In the genomic region with DNA sequence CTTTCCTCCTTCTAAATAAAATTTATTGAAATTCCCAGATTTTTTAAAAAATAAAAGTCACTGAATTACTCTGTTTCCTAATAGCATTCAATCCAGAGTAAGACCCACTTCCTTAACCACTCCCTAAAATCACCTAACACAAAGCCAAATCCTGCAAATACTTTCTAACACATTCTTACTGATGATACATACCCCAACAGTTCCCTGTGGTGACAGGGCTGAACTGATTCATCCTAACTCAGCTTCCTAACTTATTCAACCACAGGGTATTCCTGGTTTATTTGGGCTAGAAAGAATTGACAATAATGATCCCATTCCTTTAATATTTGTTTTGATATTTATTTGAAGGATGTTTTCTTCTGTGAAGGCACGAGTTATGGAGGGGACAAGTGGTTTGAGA, we compare ENCODE assay signal across 13 cellular contexts. TPM values are rescaled to one million over a fixed set of nuclear protein-coding genes. Genes with fewer than 3 reads are reported as not detected.
A peak's percentile ranks its signal among the peaks of the same experiment; 100 is the strongest.
DNase-seq lines count a peak whose midpoint lies in the region; ATAC-seq, FAIRE-seq and TF ChIP-seq lines count a peak whose summit lies in the region.
"Had no signal": no experiment of that assay in that cellular context is flagged by ENCODE, and none has a peak within 500 bp of the region (broad histone marks: within the 10 kb centered on the region; RNA-seq: fewer than 3 reads in every experiment).

No MANE protein-coding gene starts in this region.

- FAIRE-seq in keratinocyte (lab: Jason Lieb, UNC), result no peak

- peak overlapping the region; percentile 76 for H3K9ac ChIP-seq in keratinocyte (ENCODE audit: control insufficient read depth, extremely low read depth, insufficient read depth, low read length)

- 71 to 80% (median 74%) methylated on average over 1 of the region's 1 CpG for WGBS in stomach, 5 donors

- in situ Hi-C loops in astrocyte of the spinal cord (cut with HindIII; ENCODE audit: low sequenced_read_pairs), result no loop called here

- no peak overlapping the region for H2AFZ ChIP-seq in keratinocyte (ENCODE audit: control insufficient read depth, low read length)

- H3K4me3 ChIP-seq in astrocyte of the spinal cord (ENCODE audit: low read depth, low read length) (peak overlapping the region; percentile 63), keratinocyte (ENCODE audit: control insufficient read depth in 2 of 3, extremely low read depth in 1 of 3, insufficient read depth in 2 of 3, low read depth in 1 of 3, low read length in 3 of 3) (peak overlapping the region; percentile 59 to 79 (median 73)), stomach (peak overlapping the region in 3 of 4 donors; percentile 50 to 58 (median 50))
- H3K4me3 ChIP-seq: SK-N-MC had no signal

- dilution Hi-C loops in keratinocyte (cut with MboI; ENCODE audit: extremely low pct_ligation_motif_present, low sequenced_read_pairs), result no loop called here

- H3K4me1 ChIP-seq in keratinocyte (ENCODE audit: control insufficient read depth, extremely low read depth, insufficient read depth, low read length) (peaks cover 5% of the 10 kb centered on the region), stomach (peaks cover 0 to 5% (median 0%) of the 10 kb centered on the region in 4 donors)

- H3K36me3 ChIP-seq in keratinocyte (ENCODE audit: control insufficient read depth in 2 of 2, extremely low read depth in 1 of 2, insufficient read depth in 2 of 2, low read length in 2 of 2), result peaks cover 0 to 9% of the 10 kb centered on the region in 2 experiments
- H3K36me3 ChIP-seq in stomach, result peaks cover 9 to 36% (median 22%) of the 10 kb centered on the region in 4 donors

- TF ChIP-seq EP300 in stomach (IDR thresholded peaks at IDR 0.05), result no peak

- no peak for TF ChIP-seq POLR2A in stomach (IDR thresholded peaks at IDR 0.05)

- TF ChIP-seq CTCF in astrocyte of the spinal cord (IDR thresholded peaks at IDR 0.05; ENCODE audit: low read depth, low read length), result no peak
- no peak for TF ChIP-seq CTCF in keratinocyte (optimal IDR thresholded peaks at IDR 0.05 in 1 of 3, IDR thresholded peaks at IDR 0.05 in 1 of 3, conservative IDR thresholded peaks at IDR 0.05 in 1 of 3; ENCODE audit: extremely low read depth in 1 of 3, insufficient read depth in 2 of 3, low read length in 3 of 3)
- no peak for TF ChIP-seq CTCF in stomach (IDR thresholded peaks at IDR 0.05)

- no peaks in the 10 kb centered on the region for H3K27me3 ChIP-seq in keratinocyte (ENCODE audit: control insufficient read depth, extremely low read depth, insufficient read depth, low read length)
- no peaks in the 10 kb centered on the region for H3K27me3 ChIP-seq in stomach

- ATAC-seq in HG02610 (IDR thresholded peaks at IDR 0.05; ENCODE audit: unreplicated experiment) (no peak), GM19397 (IDR thresholded peaks at IDR 0.05; ENCODE audit: unreplicated experiment) (no peak)

- DNase-seq in HS-5 (ENCODE audit: low read depth) (peak; percentile 6), astrocyte of the spinal cord (ENCODE audit: low read depth, low spot score) (peak; percentile 15), keratinocyte (ENCODE audit: low read depth, low spot score) (peak; percentile 25), stomach (no peak), SIG-M5 treated with dmso at 0.1 percent for 504 hours (lab: John Stamatoyannopoulos, UW; ENCODE audit: unreplicated experiment) (no peak)
- no peak for DNase-seq in stimulated activated CD4-positive, alpha-beta T cell treated with anti-CD3 and anti-CD28 coated beads, Interleukin-15, amount 100 ng/mL, for 24 hours
- DNase-seq: CD8-positive, alpha-beta memory T cell; NCI-H1417 treated with DMSO at 0.1 percent for 48 hours; NCI-H69; stimulated activated CD4-positive, alpha-beta T cell treated with anti-CD3 and anti-CD28 coated beads, Interleukin-1b, Interleukin-23, amount 100 ng/mL, for 48 hours had no signal

- H3K9me1 ChIP-seq in keratinocyte (ENCODE audit: control insufficient read depth, extremely low read depth, insufficient read depth, low read length), result no peaks in the 10 kb centered on the region

- no peaks in the 10 kb centered on the region for H4K20me1 ChIP-seq in keratinocyte (ENCODE audit: control insufficient read depth, extremely low read depth, insufficient read depth, low read length)

- intact Hi-C loops in stomach (cut with DNase I; ENCODE audit: low total_unique reads), result no loop called here

- peaks cover 2% of the 10 kb centered on the region for H3K79me2 ChIP-seq in keratinocyte (ENCODE audit: control insufficient read depth, insufficient read depth, low read length)

- H3K9me3 ChIP-seq in keratinocyte (ENCODE audit: control insufficient read depth, low read depth, low read length) (peaks cover 30% of the 10 kb centered on the region), stomach (peaks cover 14 to 100% (median 80%) of the 10 kb centered on the region in 4 donors)

- peak overlapping the region; percentile 82 for H3K4me2 ChIP-seq in keratinocyte (ENCODE audit: control insufficient read depth, extremely low read depth, insufficient read depth, low read depth, low read length)

- peak overlapping the region; percentile 91 for H3K27ac ChIP-seq in keratinocyte (ENCODE audit: control insufficient read depth, insufficient read depth, low read length)
- H3K27ac ChIP-seq in stomach, result peak overlapping the region in 1 of 5 donors; percentile 86
- H3K27ac ChIP-seq: SK-N-MC had no signal

RNA-seq across cellular contexts. Expression of gene ZNF300, which starts 40.7 kb away (rescaled TPM):
- polyA plus RNA-seq in keratinocyte (3.4 to 8.7 TPM (median 4.8 TPM) in 3 replicates), stomach (1 to 10 TPM; 1.4 to 9.9 (median 1.5) TPM)
- polyA plus RNA-seq in keratinocyte (2011; ENCODE audit: low read depth), result 1.8 TPM
- polyA plus RNA-seq in keratinocyte (2011; cell fraction: cytosol; rRNA removed), result 1.0 and 2.6 TPM in 2 replicates
- 12.4 and 15.6 TPM in 2 replicates for polyA plus RNA-seq in keratinocyte (2011; cell fraction: nucleus; rRNA removed)
- 1.3 and 3.6 TPM in 2 replicates for polyA plus RNA-seq in keratinocyte (2012; ENCODE audit: low replicate concordance)
- polyA minus RNA-seq in keratinocyte, result 1.3 to 4.3 TPM (median 2.4 TPM) in 3 replicates
- polyA minus RNA-seq in keratinocyte (2011; cell fraction: cytosol; rRNA and poly(A)+ RNA removed), result 1.5 TPM
- polyA minus RNA-seq in keratinocyte (2011; cell fraction: nucleus; rRNA and poly(A)+ RNA removed), result 3.7 and 5.4 TPM in 2 replicates
- 10 to 100 TPM in 2 of 5 donors, 1 to 10 TPM in 2, under 1 TPM in 1; 0.87 to 21.1 (median 8.7) TPM for total RNA-seq in stomach

Comparison
In these comparisons a context has a peak if more than half of its experiments do, and no peak if none do; other contexts are left out.
1. DNase-seq: peak in HS-5 (single experiment), astrocyte of the spinal cord (single experiment) and keratinocyte (single experiment); none in stomach (single experiment), stimulated activated CD4-positive, alpha-beta T cell treated with anti-CD3 and anti-CD28 coated beads, Interleukin-15, amount 100 ng/mL, for 24 hours (single experiment) and SIG-M5 treated with dmso at 0.1 percent for 504 hours (single experiment).
2. Peak in every context shown above with its lines, with median percentiles within 50 percentile points of each other: H3K4me3 ChIP-seq.